Comparison of ENCODE assay signal across 10 cellular contexts in the genomic region with DNA sequence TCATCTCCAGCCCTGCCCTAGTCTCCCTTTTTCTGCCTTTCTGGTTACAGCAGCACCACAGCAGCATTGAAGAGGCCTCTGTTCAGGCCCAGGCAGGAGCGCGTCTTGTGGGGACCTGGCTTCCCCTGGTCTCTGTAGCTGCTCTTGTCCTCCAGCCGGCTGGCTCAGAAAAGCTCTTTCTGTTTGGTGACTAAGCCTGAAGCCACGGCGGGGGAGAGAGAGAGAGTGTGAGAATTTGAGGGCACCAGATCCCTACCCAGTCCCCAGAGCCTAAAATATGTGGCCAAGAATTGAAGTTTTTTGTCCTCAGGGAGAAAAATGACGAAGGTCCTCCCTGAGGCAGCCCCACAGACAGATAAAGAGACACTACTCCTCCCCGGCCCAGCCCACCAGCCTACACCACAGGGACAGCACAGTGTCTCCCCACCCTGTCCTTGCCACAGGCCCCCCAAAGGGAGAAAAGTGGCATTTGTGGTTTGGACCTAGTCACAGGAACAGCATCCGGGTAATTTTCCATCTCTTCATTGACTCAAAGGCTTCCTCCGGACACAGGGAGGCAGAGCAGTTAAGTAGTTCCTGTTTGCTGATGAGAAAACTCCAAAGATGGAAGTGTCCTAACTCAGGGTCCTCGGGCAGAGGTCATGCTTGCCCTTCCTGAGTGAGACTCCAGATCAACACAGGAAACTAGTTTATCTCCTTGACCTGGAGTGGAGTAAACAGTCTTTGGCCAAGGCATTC. TPM values are rescaled to one million over a fixed set of nuclear protein-coding genes. Genes with fewer than 3 reads are reported as not detected.
DNase-seq lines count a peak whose midpoint lies in the region; ATAC-seq and TF ChIP-seq lines count a peak whose summit lies in the region.
"Had no signal": no experiment of that assay in that cellular context is flagged by ENCODE, and none has a peak within 500 bp of the region (broad histone marks: within the 10 kb centered on the region; RNA-seq: fewer than 3 reads in every experiment).

No MANE protein-coding gene starts in this region.

- H3K27me3 ChIP-seq in right cardiac atrium (ENCODE audit: control insufficient read depth, insufficient read depth) (no peaks in the 10 kb centered on the region), thoracic aorta (replicated peaks; ENCODE audit: insufficient read depth) (no peaks in the 10 kb centered on the region), BE2C (no peaks in the 10 kb centered on the region)

- no peak overlapping the region for H3K4me3 Mint-ChIP-seq in effector memory CD8-positive, alpha-beta T cell

- WGBS in right cardiac atrium: 60% methylated on average over 10 of the region's 10 CpGs

- intact Hi-C loops in right cardiac atrium (cut with DNase I): no loop called here

- no peak overlapping the region for H3K27ac Mint-ChIP-seq in effector memory CD8-positive, alpha-beta T cell

- H3K9me3 Mint-ChIP-seq in effector memory CD8-positive, alpha-beta T cell: no peaks in the 10 kb centered on the region

- H3K4me1 ChIP-seq in right cardiac atrium (ENCODE audit: control insufficient read depth, insufficient read depth, low read length): peaks cover 8% of the 10 kb centered on the region
- peaks cover 28 to 45% of the 10 kb centered on the region in 2 donors for H3K4me1 ChIP-seq in thoracic aorta (ENCODE audit: control insufficient read depth in 1 of 2, low read depth in 2 of 2)
- no peaks in the 10 kb centered on the region for H3K4me1 ChIP-seq in BE2C
- H3K4me1 ChIP-seq: parathyroid adenoma had no signal

- H3K27ac ChIP-seq in right cardiac atrium (ENCODE audit: low read length) (peak overlapping the region; percentile 1), thoracic aorta (peak overlapping the region; percentile 95 to 96)
- H3K27ac ChIP-seq: parathyroid adenoma had no signal

- no peak overlapping the region for H3K4me3 ChIP-seq in right cardiac atrium (ENCODE audit: low read length)
- H3K4me3 ChIP-seq in thoracic aorta: peak overlapping the region; percentile 42
- no peak overlapping the region for H3K4me3 ChIP-seq in BE2C (ENCODE audit: low read depth, low read length)

- TF ChIP-seq CTCF in thoracic aorta (IDR thresholded peaks at IDR 0.05) (no peak), BE2C (IDR thresholded peaks at IDR 0.05; ENCODE audit: low read depth, low read length) (no peak)

- H3K36me3 ChIP-seq in thoracic aorta: no peaks in the 10 kb centered on the region
- H3K36me3 ChIP-seq in BE2C: no peaks in the 10 kb centered on the region

- peaks cover 43 to 61% of the 10 kb centered on the region in 2 donors for H3K27me3 Mint-ChIP-seq in effector memory CD8-positive, alpha-beta T cell

- no peaks in the 10 kb centered on the region for H3K36me3 Mint-ChIP-seq in effector memory CD8-positive, alpha-beta T cell (ENCODE audit: insufficient read depth)

- peak; percentile 61 to 78 for ATAC-seq in right cardiac atrium
- ATAC-seq in thoracic aorta (ENCODE audit: insufficient number of reproducible peaks, low FRiP score, low read depth): peak; percentile 88
- no peak for ATAC-seq in effector memory CD8-positive, alpha-beta T cell (replicated peaks)

- DNase-seq in LHCN-M2 (ENCODE audit: low read depth): peak; percentile 90
- peak; percentile 37 for DNase-seq in amniotic stem cell (lab: John Stamatoyannopoulos, UW)
- DNase-seq in right cardiac atrium: peak in 2 of 3 donors; percentile 40 to 65
- DNase-seq in thoracic aorta (ENCODE audit: low spot score): no peak
- no peak for DNase-seq in BE2C
- DNase-seq in T-helper 9 cell: no peak
- no peak for DNase-seq in effector memory CD8-positive, alpha-beta T cell
- DNase-seq: activated CD4-positive, alpha-beta T cell treated with anti-CD3 and anti-CD28 coated beads for 48 hours; NCI-H1048 had no signal

- no peaks in the 10 kb centered on the region for H3K9me3 ChIP-seq in right cardiac atrium (ENCODE audit: control insufficient read depth, low read length)
- H3K9me3 ChIP-seq in thoracic aorta: no peaks in the 10 kb centered on the region
- no peaks in the 10 kb centered on the region for H3K9me3 ChIP-seq in BE2C

- no peaks in the 10 kb centered on the region for H3K4me1 Mint-ChIP-seq in effector memory CD8-positive, alpha-beta T cell (ENCODE audit: low read depth in 2 of 2)

RNA-seq across cellular contexts. Expression of a gene that starts 13.3 kb away (rescaled TPM):
- total RNA-seq in LHCN-M2 (2014; rRNA removed) (3.7 and 4.1 TPM in 2 replicates), right cardiac atrium (10 to 100 TPM in 1 of 4 donors, 1 to 10 TPM in 3; 1.6 to 11.3 (median 8.1) TPM), thoracic aorta (100 to 1,000 TPM in 1 of 2 donors, 10 to 100 TPM in 1; 79.1 to 133 TPM)
- 5.2 TPM for polyA plus RNA-seq in LHCN-M2 (2012)
- 3.7 TPM for polyA plus RNA-seq in right cardiac atrium
- polyA plus RNA-seq in BE2C (2012; ENCODE audit: insufficient read depth, insufficient read length, low read depth): not detected

RNA-seq across cellular contexts. Expression of a gene that starts 33.9 kb away (rescaled TPM):
- 0.06 TPM in 1 of 2 replicates, not detected in the other for total RNA-seq in LHCN-M2 (2014; rRNA removed)
- polyA plus RNA-seq in LHCN-M2 (2012): 0.60 TPM
- total RNA-seq in right cardiac atrium: under 1 TPM in 2 of 4 donors, not detected in 2; 0.23 to 0.41 TPM
- 0.16 TPM for polyA plus RNA-seq in right cardiac atrium
- 1 to 10 TPM; 2.0 to 2.1 TPM for total RNA-seq in thoracic aorta
- 0.45 TPM for polyA plus RNA-seq in BE2C (2012; ENCODE audit: insufficient read depth, insufficient read length, low read depth)

Comparison
In these comparisons a context has a peak if more than half of its experiments do, and no peak if none do; other contexts are left out.
1. DNase-seq: peak in LHCN-M2 (single experiment), amniotic stem cell (single experiment) and right cardiac atrium (2 of 3); none in thoracic aorta (single experiment), BE2C (single experiment), T-helper 9 cell (single experiment) and effector memory CD8-positive, alpha-beta T cell (0 of 3).
2. RNA of a gene that starts 13.3 kb away (total RNA-seq): 79.1 to 133 TPM in thoracic aorta; 1.6 to 11.3 TPM in right cardiac atrium and 3.7 to 4.1 TPM in LHCN-M2; every median in the first group is over 4 times any median in the second.